Comparison of ENCODE assay signal across 8 cellular contexts in genomic region chr1:226637147-226637935, GRCh38.
A peak's percentile ranks its signal among the peaks of the same experiment; 100 is the strongest.
DNase-seq lines count a peak whose midpoint lies in the region; ATAC-seq and TF ChIP-seq lines count a peak whose summit lies in the region.

No MANE protein-coding gene starts in this region.

- BruUV-seq in PC-3 (replicated peaks; lab: Mats Ljungman, UMichigan), result no TSS peak

- CTCF ChIA-PET in PC-3 (lab: Charles Lee), result interaction anchor here (0.6 kb wide), 1 partner anchor 192 kb away, joined by 3 read pairs; no protein-coding TSS in a partner anchor

- H3K4me2 ChIP-seq in DOHH2 (ENCODE audit: low read length) (no peak overlapping the region), PC-3 (ENCODE audit: low read length) (no peak overlapping the region)

- peak overlapping the region in 3 of 7 donors; percentile 16 to 43 (median 36) for H3K27ac Mint-ChIP-seq in CD14-positive monocyte

- no peak overlapping the region for H3K9ac ChIP-seq in PC-3 (ENCODE audit: low read length)

- no peaks in the 10 kb centered on the region for H3K9me3 ChIP-seq in DOHH2 (ENCODE audit: control insufficient read depth, insufficient read depth, low read length)
- no peaks in the 10 kb centered on the region for H3K9me3 ChIP-seq in PC-3 (ENCODE audit: low read length)

- H3K79me2 ChIP-seq in DOHH2 (ENCODE audit: control insufficient read depth, low read length) (peaks cover under 1% of the 10 kb centered on the region), PC-3 (ENCODE audit: low read length) (no peaks in the 10 kb centered on the region)

- peaks cover 64% of the 10 kb centered on the region for H3K4me1 ChIP-seq in DOHH2 (ENCODE audit: control insufficient read depth, low read length)
- peaks cover 21% of the 10 kb centered on the region for H3K4me1 ChIP-seq in PC-3 (ENCODE audit: insufficient read depth, low read length)

- ATAC-seq in PC-3 (no peak), omental fat pad (ENCODE audit: low FRiP score) (no peak)

- H4K20me1 ChIP-seq in DOHH2 (ENCODE audit: control insufficient read depth, insufficient read depth, low read depth, low read length), result no peaks in the 10 kb centered on the region
- no peaks in the 10 kb centered on the region for H4K20me1 ChIP-seq in PC-3 (ENCODE audit: low read length)

- TF ChIP-seq CTCF in DOHH2 (IDR thresholded peaks at IDR 0.05; ENCODE audit: low read depth, low read length, poor library complexity, severe bottlenecking) (peak; percentile 46), PC-3 (conservative IDR thresholded peaks at IDR 0.05; ENCODE audit: low read depth, low read length) (0 out of 2 replicates have a peak, but pooled peaks have one; percentile 28), fibroblast of villous mesenchyme (IDR thresholded peaks at IDR 0.05; ENCODE audit: insufficient read depth, low read depth, low read length) (peak; percentile 59), CD14-positive monocyte (IDR thresholded peaks at IDR 0.05) (no peak), omental fat pad (IDR thresholded peaks at IDR 0.05) (no peak)

- no peak for DNase-seq in PC-3
- DNase-seq in fibroblast of villous mesenchyme (ENCODE audit: low read depth), result peak; percentile 42
- DNase-seq in posterior vena cava (ENCODE audit: low spot score), result peak; percentile 87
- no peak for DNase-seq in CD14-positive monocyte (ENCODE audit: low spot score)
- no peak for DNase-seq in omental fat pad (ENCODE audit: low spot score)
- DNase-seq in cortex of kidney (lab: John Stamatoyannopoulos, UW), result no peak
- DNase-seq in NCI-H1105 (lab: John Stamatoyannopoulos, UW), result no peak

- no peak overlapping the region for H3K4me3 Mint-ChIP-seq in CD14-positive monocyte

- no peak overlapping the region for H3K27ac ChIP-seq in DOHH2 (ENCODE audit: low read depth, low read length)
- no peak overlapping the region for H3K27ac ChIP-seq in PC-3 (ENCODE audit: low read length)

- H3K36me3 ChIP-seq in DOHH2 (ENCODE audit: control insufficient read depth, low read length), result peaks cover 88% of the 10 kb centered on the region
- H3K36me3 ChIP-seq in PC-3 (ENCODE audit: low read depth, low read length), result no peaks in the 10 kb centered on the region

- H3K36me3 Mint-ChIP-seq in CD14-positive monocyte, result peaks cover 74 to 89% of the 10 kb centered on the region in 2 donors

- H3K4me3 ChIP-seq in DOHH2 (ENCODE audit: low read length), result no peak overlapping the region
- H3K4me3 ChIP-seq in PC-3 (ENCODE audit: low read length), result no peak overlapping the region
- H3K4me3 ChIP-seq in fibroblast of villous mesenchyme (ENCODE audit: low read depth, low read length), result no peak overlapping the region

- POLR2A ChIA-PET in PC-3 (lab: Charles Lee; ENCODE audit: unreplicated experiment), result no interaction called here

- H3K27me3 ChIP-seq in DOHH2 (ENCODE audit: control insufficient read depth, low read length) (no peaks in the 10 kb centered on the region), PC-3 (ENCODE audit: low read length) (no peaks in the 10 kb centered on the region)

- intact Hi-C loops in PC-3 (cut with micrococcal nuclease), result no loop called here
- intact Hi-C loops in posterior vena cava (cut with DNase I), result loop anchor here in 1 of 2 donors (5.0 kb wide), 1 partner anchor 190 kb away; no protein-coding TSS in a partner anchor
- intact Hi-C loops in CD14-positive monocyte (cut with micrococcal nuclease), result loop anchor here in 1 of 2 donors (10.0 kb wide), 2 partner anchors 97 to 297 kb away; partner anchors contain the start of gene ITPKB

- H3F3A ChIP-seq in DOHH2 (ENCODE audit: control insufficient read depth, insufficient read depth) (peaks cover 13% of the 10 kb centered on the region), PC-3 (ENCODE audit: low read length, unreplicated experiment) (no peaks in the 10 kb centered on the region)

- no peaks in the 10 kb centered on the region for H3K9me3 Mint-ChIP-seq in CD14-positive monocyte

- no peak overlapping the region for H2AFZ ChIP-seq in PC-3 (ENCODE audit: low read length)

- H3K9me2 ChIP-seq in DOHH2 (replicated peaks; ENCODE audit: control insufficient read depth, low read length) (no peaks in the 10 kb centered on the region), PC-3 (replicated peaks; ENCODE audit: low read length) (no peaks in the 10 kb centered on the region)

- H3K4me1 Mint-ChIP-seq in CD14-positive monocyte, result peaks cover 19% of the 10 kb centered on the region

- H3K27me3 Mint-ChIP-seq in CD14-positive monocyte (ENCODE audit: low read depth in 3 of 3), result no peaks in the 10 kb centered on the region

Comparison
In these comparisons a context has a peak if more than half of its experiments do, and no peak if none do; other contexts are left out.
1. CTCF ChIP-seq: peak in DOHH2 (single experiment), PC-3 (single experiment) and fibroblast of villous mesenchyme (single experiment); none in CD14-positive monocyte (single experiment) and omental fat pad (0 of 3).
2. DNase-seq: peak in fibroblast of villous mesenchyme (single experiment) and posterior vena cava (single experiment); none in PC-3 (single experiment), CD14-positive monocyte (single experiment), omental fat pad (single experiment), cortex of kidney (single experiment) and NCI-H1105 (single experiment).